In genomic region chr6:169858293-169858934, GRCh38 we compare ENCODE assay signal across 12 cellular contexts.
"Had no signal": no experiment of that assay in that cellular context is flagged by ENCODE, and none has a peak within 500 bp of the region (broad histone marks: within the 10 kb centered on the region; RNA-seq: fewer than 3 reads in every experiment).

No MANE protein-coding gene starts in this region.

- DNase-seq: activated CD4-positive, alpha-beta memory T cell treated with anti-CD3 and anti-CD28 coated beads for 36 hours; activated CD4-positive, alpha-beta T cell treated with anti-CD3 and anti-CD28 coated beads for 1 hour; activated naive CD8-positive, alpha-beta T cell treated with anti-CD3 and anti-CD28 coated beads, Interleukin-2, amount 10 ng/mL, durations not matched to agents 7 days and 5 days; anterior cingulate cortex; mucosa of descending colon; natural killer cell; nucleus accumbens; stimulated activated CD4-positive, alpha-beta T cell treated with anti-CD3 and anti-CD28 coated beads, Interleukin-15, amount 100 ng/mL, for 24 hours; stimulated activated CD4-positive, alpha-beta T cell treated with anti-CD3 and anti-CD28 coated beads, Interleukin-4, amount 100 ng/mL, for 24 hours; SW 1271; trophoblast cell had no signal

- ATAC-seq: mucosa of descending colon, natural killer cell had no signal

- H3K4me1 ChIP-seq: SJSA1 had no signal

- H3K27me3 ChIP-seq: SJSA1 had no signal

- H3K27ac ChIP-seq: SJSA1 had no signal

- H3K36me3 ChIP-seq: SJSA1 had no signal

- H3K4me3 ChIP-seq: mucosa of descending colon, SJSA1 had no signal
